In the genomic region with DNA sequence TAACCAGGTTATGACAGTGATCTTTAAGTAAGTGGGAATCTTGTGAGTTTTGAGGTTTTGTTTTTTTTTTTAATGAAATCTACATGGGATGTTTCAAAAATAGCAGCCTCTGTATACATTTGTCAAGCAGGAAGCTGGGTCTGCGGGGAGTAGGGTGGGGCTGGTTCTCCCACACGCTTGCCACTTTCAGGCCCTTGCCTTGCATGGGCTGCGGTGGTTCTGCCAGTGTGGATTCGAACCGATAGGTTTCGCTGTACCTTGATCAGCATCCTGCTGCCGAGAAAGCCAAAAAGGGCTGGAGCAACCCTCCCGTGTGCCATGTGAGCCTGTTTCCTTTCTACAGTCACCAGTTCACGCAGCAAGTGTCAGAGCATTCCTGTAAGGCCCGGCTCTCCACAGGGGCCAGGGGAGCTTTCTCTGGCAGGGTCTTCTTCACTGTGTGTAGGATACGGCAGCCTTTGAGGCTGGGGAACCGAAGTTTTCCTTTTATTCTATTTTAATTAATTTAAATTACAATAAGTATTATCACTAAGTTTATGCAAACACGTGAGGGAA, we compare ENCODE assay signal across 12 cellular contexts.
DNase-seq lines count a peak whose midpoint lies in the region; ATAC-seq and TF ChIP-seq lines count a peak whose summit lies in the region.
"Had no signal": no experiment of that assay in that cellular context is flagged by ENCODE, and none has a peak within 500 bp of the region (broad histone marks: within the 10 kb centered on the region; RNA-seq: fewer than 3 reads in every experiment).

No MANE protein-coding gene starts in this region.

- no peak overlapping the region for H3K4me3 ChIP-seq in naive thymus-derived CD4-positive, alpha-beta T cell (ENCODE audit: low read length)
- H3K4me3 ChIP-seq: body of pancreas, lung, ovary had no signal

- H3K27me3 ChIP-seq in CD4-positive, alpha-beta T cell (ENCODE audit: control insufficient read depth, insufficient read depth, low read length) = no peaks in the 10 kb centered on the region
- H3K27me3 ChIP-seq in naive thymus-derived CD4-positive, alpha-beta T cell (ENCODE audit: control insufficient read depth in 2 of 2, insufficient read depth in 2 of 2, low read length in 2 of 2) = no peaks in the 10 kb centered on the region
- H3K27me3 ChIP-seq: body of pancreas, ovary had no signal

- H3K36me3 Mint-ChIP-seq in CD4-positive, alpha-beta T cell (ENCODE audit: low read depth) = peaks cover 5% of the 10 kb centered on the region
- H3K36me3 Mint-ChIP-seq in activated naive CD4-positive, alpha-beta T cell treated with anti-CD3 and anti-CD28 coated beads, Interleukin-2, amount 10 ng/mL, durations not matched to agents 7 days and 5 days = peaks cover 16% of the 10 kb centered on the region
- H3K36me3 Mint-ChIP-seq in naive thymus-derived CD4-positive, alpha-beta T cell = peaks cover 0 to 9% (median 6%) of the 10 kb centered on the region in 5 donors
- no peaks in the 10 kb centered on the region for H3K36me3 Mint-ChIP-seq in Calu3 (ENCODE audit: insufficient read depth, unreplicated experiment)

- peak overlapping the region; percentile 47 for H3K4me3 Mint-ChIP-seq in CD4-positive, alpha-beta T cell
- H3K4me3 Mint-ChIP-seq in activated naive CD4-positive, alpha-beta T cell treated with anti-CD3 and anti-CD28 coated beads, Interleukin-2, amount 10 ng/mL, durations not matched to agents 7 days and 5 days = peak overlapping the region; percentile 46
- peak overlapping the region; percentile 45 to 88 (median 78) for H3K4me3 Mint-ChIP-seq in naive thymus-derived CD4-positive, alpha-beta T cell
- H3K4me3 Mint-ChIP-seq in Calu3 (ENCODE audit: low read depth, unreplicated experiment) = no peak overlapping the region

- peak in 8 of 10 experiments; percentile 10 to 57 (median 38) for DNase-seq in CD4-positive, alpha-beta T cell
- DNase-seq in T-helper 9 cell = peak; percentile 14
- peak; percentile 72 for DNase-seq in activated naive CD4-positive, alpha-beta T cell treated with anti-CD3 and anti-CD28 coated beads, Interleukin-2, amount 10 ng/mL, durations not matched to agents 7 days and 5 days
- peak in 7 of 9 donors; percentile 39 to 50 (median 45) for DNase-seq in naive thymus-derived CD4-positive, alpha-beta T cell
- DNase-seq in Calu3 = no peak
- DNase-seq: body of pancreas, NCI-H2171, ovary had no signal

- H3K9me3 Mint-ChIP-seq in CD4-positive, alpha-beta T cell = no peaks in the 10 kb centered on the region
- no peaks in the 10 kb centered on the region for H3K9me3 Mint-ChIP-seq in activated naive CD4-positive, alpha-beta T cell treated with anti-CD3 and anti-CD28 coated beads, Interleukin-2, amount 10 ng/mL, durations not matched to agents 7 days and 5 days
- H3K9me3 Mint-ChIP-seq in naive thymus-derived CD4-positive, alpha-beta T cell = no peaks in the 10 kb centered on the region
- H3K9me3 Mint-ChIP-seq in Calu3 (ENCODE audit: low read depth, unreplicated experiment) = no peaks in the 10 kb centered on the region

- POLR2A ChIA-PET in CD4-positive, alpha-beta T cell (lab: Charles Lee) = interaction anchor here (0.7 kb wide), 2 partner anchors 13 to 54 kb away, joined by 3 read pairs; no protein-coding TSS in a partner anchor
- POLR2A ChIA-PET in naive thymus-derived CD4-positive, alpha-beta T cell (lab: Charles Lee) = no interaction called here

- intact Hi-C loops in CD4-positive, alpha-beta T cell (cut with DNase I, micrococcal nuclease) = no loop called here
- intact Hi-C loops in naive thymus-derived CD4-positive, alpha-beta T cell (cut with micrococcal nuclease) = no loop called here
- intact Hi-C loops in Calu3 (cut with micrococcal nuclease; ENCODE audit: unreplicated experiment) = no loop called here

- no peaks in the 10 kb centered on the region for H3K36me3 ChIP-seq in naive thymus-derived CD4-positive, alpha-beta T cell (ENCODE audit: control insufficient read depth in 2 of 3, insufficient read depth in 3 of 3, low read length in 3 of 3)
- H3K36me3 ChIP-seq: ovary had no signal

- H3K27ac Mint-ChIP-seq in CD4-positive, alpha-beta T cell = peak overlapping the region; percentile 89
- H3K27ac Mint-ChIP-seq in activated naive CD4-positive, alpha-beta T cell treated with anti-CD3 and anti-CD28 coated beads, Interleukin-2, amount 10 ng/mL, durations not matched to agents 7 days and 5 days = peak overlapping the region; percentile 97
- H3K27ac Mint-ChIP-seq in naive thymus-derived CD4-positive, alpha-beta T cell = peak overlapping the region; percentile 81 to 97 (median 94)
- H3K27ac Mint-ChIP-seq in Calu3 (ENCODE audit: unreplicated experiment) = no peak overlapping the region

- H3K9me3 ChIP-seq in CD4-positive, alpha-beta T cell (ENCODE audit: control insufficient read depth, low read length) = no peaks in the 10 kb centered on the region
- H3K9me3 ChIP-seq in naive thymus-derived CD4-positive, alpha-beta T cell (ENCODE audit: control insufficient read depth in 2 of 3, low read length in 3 of 3) = no peaks in the 10 kb centered on the region
- H3K9me3 ChIP-seq: body of pancreas, ovary had no signal

- H3K4me1 Mint-ChIP-seq in CD4-positive, alpha-beta T cell (ENCODE audit: low read depth) = peaks cover 62% of the 10 kb centered on the region
- peaks cover 67% of the 10 kb centered on the region for H3K4me1 Mint-ChIP-seq in activated naive CD4-positive, alpha-beta T cell treated with anti-CD3 and anti-CD28 coated beads, Interleukin-2, amount 10 ng/mL, durations not matched to agents 7 days and 5 days
- H3K4me1 Mint-ChIP-seq in naive thymus-derived CD4-positive, alpha-beta T cell = peaks cover 33 to 81% (median 61%) of the 10 kb centered on the region in 7 donors
- no peaks in the 10 kb centered on the region for H3K4me1 Mint-ChIP-seq in Calu3 (ENCODE audit: low read depth, unreplicated experiment)

- CTCF ChIA-PET in CD4-positive, alpha-beta T cell (lab: Charles Lee) = interaction anchor here (1.0 kb wide), 1 partner anchor 66 kb away, joined by 3 read pairs; no protein-coding TSS in a partner anchor
- CTCF ChIA-PET in activated naive CD4-positive, alpha-beta T cell treated with anti-CD3 and anti-CD28 coated beads, Interleukin-2, amount 10 ng/mL, durations not matched to agents 7 days and 5 days (lab: Charles Lee) = no interaction called here
- CTCF ChIA-PET in naive thymus-derived CD4-positive, alpha-beta T cell (lab: Charles Lee) = no interaction called here
- CTCF ChIA-PET in Calu3 (lab: Charles Lee) = no interaction called here

- no peaks in the 10 kb centered on the region for H3K27me3 Mint-ChIP-seq in CD4-positive, alpha-beta T cell
- no peaks in the 10 kb centered on the region for H3K27me3 Mint-ChIP-seq in activated naive CD4-positive, alpha-beta T cell treated with anti-CD3 and anti-CD28 coated beads, Interleukin-2, amount 10 ng/mL, durations not matched to agents 7 days and 5 days
- H3K27me3 Mint-ChIP-seq in naive thymus-derived CD4-positive, alpha-beta T cell = no peaks in the 10 kb centered on the region
- H3K27me3 Mint-ChIP-seq in Calu3 (ENCODE audit: unreplicated experiment) = no peaks in the 10 kb centered on the region

- TF ChIP-seq CTCF in CD4-positive, alpha-beta T cell (IDR thresholded peaks at IDR 0.05) = no peak
- no peak for TF ChIP-seq CTCF in Calu3 (IDR thresholded peaks at IDR 0.05; ENCODE audit: unreplicated experiment)

- BruUV-seq in Calu3 (replicated peaks; lab: Mats Ljungman, UMichigan) = no TSS peak

- H3K4me1 ChIP-seq in naive thymus-derived CD4-positive, alpha-beta T cell (ENCODE audit: control insufficient read depth in 2 of 2, insufficient read depth in 2 of 2, low read length in 2 of 2) = peaks cover 6 to 45% of the 10 kb centered on the region in 2 donors
- H3K4me1 ChIP-seq: body of pancreas had no signal

- peak overlapping the region; percentile 64 for H3K27ac ChIP-seq in CD4-positive, alpha-beta T cell (ENCODE audit: low read depth, low read length)
- peak overlapping the region; percentile 63 for H3K27ac ChIP-seq in naive thymus-derived CD4-positive, alpha-beta T cell (ENCODE audit: low read depth, low read length)
- H3K27ac ChIP-seq: body of pancreas, ovary had no signal

- peak; percentile 66 for ATAC-seq in CD4-positive, alpha-beta T cell (ENCODE audit: poor library complexity)
- ATAC-seq in naive thymus-derived CD4-positive, alpha-beta T cell = peak; percentile 66
- no peak for ATAC-seq in HG02678 (IDR thresholded peaks at IDR 0.05; ENCODE audit: unreplicated experiment)
- no peak for ATAC-seq in HG03432 (IDR thresholded peaks at IDR 0.05; ENCODE audit: unreplicated experiment)
- no peak for ATAC-seq in HG03442 (IDR thresholded peaks at IDR 0.05; ENCODE audit: unreplicated experiment)
- ATAC-seq: body of pancreas had no signal

Comparison
In these comparisons a context has a peak if more than half of its experiments do, and no peak if none do; other contexts are left out.
1. ATAC-seq: peak in CD4-positive, alpha-beta T cell (single experiment) and naive thymus-derived CD4-positive, alpha-beta T cell (single experiment); none in HG02678 (single experiment), HG03432 (single experiment) and HG03442 (single experiment).